ENCODE assay signal across 15 cellular contexts in the genomic region with DNA sequence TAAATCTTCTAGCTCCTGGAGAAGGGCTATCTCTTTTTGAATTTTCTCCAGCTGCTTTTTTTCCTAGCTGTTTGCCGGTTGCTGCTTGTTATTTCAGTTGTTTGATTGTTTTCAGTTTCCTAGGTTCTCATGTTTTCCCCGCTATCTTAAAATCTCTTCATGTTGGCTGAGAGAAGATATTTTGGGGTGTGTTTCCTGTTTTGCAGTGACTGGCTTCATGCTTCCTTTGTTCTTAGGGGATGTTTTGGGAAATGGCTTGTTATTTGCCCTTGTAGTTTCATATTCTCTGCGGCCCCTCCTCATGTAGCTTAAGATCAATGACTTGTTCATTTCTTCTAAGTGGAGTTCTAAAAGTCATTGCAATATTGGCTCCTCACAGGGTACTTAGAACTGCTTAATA. TPM values are rescaled to one million over a fixed set of nuclear protein-coding genes. Genes with fewer than 3 reads are reported as not detected.
DNase-seq lines count a peak whose midpoint lies in the region; ATAC-seq, FAIRE-seq and TF ChIP-seq lines count a peak whose summit lies in the region.
"Not testable (repeated sequence)": the region's sequence is repeated elsewhere in the genome, so short reads cannot be mapped to it uniquely, and the experiment has no call there.
"Had no signal": no experiment of that assay in that cellular context is flagged by ENCODE, and none has a peak within 500 bp of the region (broad histone marks: within the 10 kb centered on the region; RNA-seq: fewer than 3 reads in every experiment).

No MANE protein-coding gene starts in this region.

- not testable (repeated sequence) for H3K36me3 ChIP-seq in BLaER1 treated with 17β-estradiol and CSF1 and Interleukin-3, amounts not matched to agents 10 nM and 100 nM; H1 (ENCODE audit: control insufficient read depth in 2 of 4, insufficient read depth in 4 of 4, low read length in 3 of 4)
- peaks cover 12% of the 10 kb centered on the region for H3K36me3 ChIP-seq in KOPT-K1 (ENCODE audit: insufficient read depth, low read length)

- not testable (repeated sequence) for TF ChIP-seq POLR2A in H1 (IDR thresholded peaks at IDR 0.05; ENCODE audit: control extremely low read depth in 1 of 2, low read depth in 2 of 2, low read length in 2 of 2)

- H3K4me3 ChIP-seq in BLaER1 treated with 17β-estradiol and CSF1 and Interleukin-3, amounts not matched to agents 10 nM and 100 nM, result peak overlapping the region in 9 of 10 experiments; percentile 12 to 48 (median 29); a peak in 11 of 20 replicates
- H3K4me3 ChIP-seq in H1 (ENCODE audit: extremely low read depth in 1 of 4, insufficient read depth in 2 of 4, low read depth in 3 of 4, low read length in 4 of 4), result not testable (repeated sequence)

- POLR2A ChIA-PET in activated CD4-positive, alpha-beta memory T cell treated with anti-CD3 and anti-CD28 coated beads, Interleukin-2, amount 10 ng/mL, durations not matched to agents 7 days and 5 days (lab: Charles Lee), result interaction anchor here (1.1 to 4.5 kb wide), 9 partner anchors 18 to 257 kb away, joined by 3 to 86 read pairs (median 4); partner anchors contain the start of genes GIMAP1, GIMAP4, GIMAP7 and GIMAP8
- POLR2A ChIA-PET in H1 (lab: Charles Lee; ENCODE audit: partially characterized antibody), result not testable (repeated sequence)
- POLR2A ChIA-PET in naive thymus-derived CD8-positive, alpha-beta T cell (lab: Charles Lee), result interaction anchor here (0.6 to 11.9 kb wide), 17 partner anchors 8 to 530 kb away, joined by 3 to 505 read pairs (median 9); partner anchors contain the start of genes GIMAP1, GIMAP4, GIMAP6 and GIMAP7

- not testable (repeated sequence) for H3K27me3 ChIP-seq in BLaER1 treated with 17β-estradiol and CSF1 and Interleukin-3, amounts not matched to agents 10 nM and 100 nM; H1 (replicated peaks in 1 of 4; ENCODE audit: control insufficient read depth in 3 of 4, extremely low read depth in 1 of 4, insufficient read depth in 3 of 4, low read length in 3 of 4)

- H3K27ac ChIP-seq in BLaER1 treated with 17β-estradiol and CSF1 and Interleukin-3, amounts not matched to agents 10 nM and 100 nM, result peak overlapping the region; percentile 41 to 85 (median 77); a peak in 20 of 22 replicates
- peak overlapping the region; percentile 76 for H3K27ac ChIP-seq in KOPT-K1 (ENCODE audit: low read depth, low read length, poor library complexity, severe bottlenecking)
- not testable (repeated sequence) for H3K27ac ChIP-seq in H1 (ENCODE audit: low read depth, low read length)

- H2AK5ac ChIP-seq in H1 (ENCODE audit: low read depth, low read length), result not testable (repeated sequence)

- H3K36me3 Mint-ChIP-seq in activated CD4-positive, alpha-beta memory T cell treated with anti-CD3 and anti-CD28 coated beads, Interleukin-2, amount 10 ng/mL, durations not matched to agents 7 days and 5 days (ENCODE audit: low read depth), result peaks cover 32% of the 10 kb centered on the region
- peaks cover 13% of the 10 kb centered on the region for H3K36me3 Mint-ChIP-seq in activated naive CD8-positive, alpha-beta T cell treated with anti-CD3 and anti-CD28 coated beads for 36 hours
- peaks cover 4 to 18% (median 6%) of the 10 kb centered on the region in 3 donors for H3K36me3 Mint-ChIP-seq in immature natural killer cell
- H3K36me3 Mint-ChIP-seq in naive thymus-derived CD8-positive, alpha-beta T cell, result peaks cover 0 to 12% (median 2%) of the 10 kb centered on the region in 3 donors
- H3K36me3 Mint-ChIP-seq in stimulated activated effector memory CD8-positive, alpha-beta T cell treated with anti-CD3 and anti-CD28 coated beads, Interleukin-12 subunit alpha, Interleukin-12 subunit beta, amount 100 ng/mL, for 72 hours, result not testable (repeated sequence)

- not testable (repeated sequence) for H2BK12ac ChIP-seq in H1 (ENCODE audit: low read depth, low read length)

- peaks cover 42 to 98% (median 50%) of the 10 kb centered on the region in 10 experiments for H3K4me1 ChIP-seq in BLaER1 treated with 17β-estradiol and CSF1 and Interleukin-3, amounts not matched to agents 10 nM and 100 nM
- not testable (repeated sequence) for H3K4me1 ChIP-seq in H1 (replicated peaks in 1 of 4; ENCODE audit: control insufficient read depth in 3 of 4, insufficient read depth in 4 of 4, low read length in 3 of 4)

- peak overlapping the region; percentile 61 for H3K4me3 Mint-ChIP-seq in activated CD4-positive, alpha-beta memory T cell treated with anti-CD3 and anti-CD28 coated beads, Interleukin-2, amount 10 ng/mL, durations not matched to agents 7 days and 5 days
- peak overlapping the region; percentile 61 for H3K4me3 Mint-ChIP-seq in activated naive CD8-positive, alpha-beta T cell treated with anti-CD3 and anti-CD28 coated beads for 36 hours
- peak overlapping the region; percentile 70 to 88 (median 77) for H3K4me3 Mint-ChIP-seq in immature natural killer cell
- peak overlapping the region; percentile 70 to 90 (median 82) for H3K4me3 Mint-ChIP-seq in naive thymus-derived CD8-positive, alpha-beta T cell
- peak overlapping the region; percentile 71 for H3K4me3 Mint-ChIP-seq in stimulated activated effector memory CD8-positive, alpha-beta T cell treated with anti-CD3 and anti-CD28 coated beads, Interleukin-12 subunit alpha, Interleukin-12 subunit beta, amount 100 ng/mL, for 72 hours

- H3K9me3 Mint-ChIP-seq in activated CD4-positive, alpha-beta memory T cell treated with anti-CD3 and anti-CD28 coated beads, Interleukin-2, amount 10 ng/mL, durations not matched to agents 7 days and 5 days; activated naive CD8-positive, alpha-beta T cell treated with anti-CD3 and anti-CD28 coated beads for 36 hours; immature natural killer cell; naive thymus-derived CD8-positive, alpha-beta T cell; stimulated activated effector memory CD8-positive, alpha-beta T cell treated with anti-CD3 and anti-CD28 coated beads, Interleukin-12 subunit alpha, Interleukin-12 subunit beta, amount 100 ng/mL, for 72 hours: not testable (repeated sequence)

- TF ChIP-seq RAD21 in H1 (IDR thresholded peaks at IDR 0.05 in 1 of 2, conservative IDR thresholded peaks at IDR 0.05 in 1 of 2; ENCODE audit: low read depth in 2 of 2, low read length in 2 of 2), result not testable (repeated sequence)

- TF ChIP-seq EP300 in H1 (IDR thresholded peaks at IDR 0.05; ENCODE audit: borderline replicate concordance in 1 of 2, low read depth in 2 of 2, low read length in 2 of 2), result not testable (repeated sequence)

- H3K23me2 ChIP-seq in H1 (ENCODE audit: low read depth, low read length), result not testable (repeated sequence)

- not testable (repeated sequence) for H4K5ac ChIP-seq in H1 (ENCODE audit: insufficient read length, low read depth, low read length)

- peak overlapping the region; percentile 54 to 92 (median 78) for H3K4me2 ChIP-seq in BLaER1 treated with 17β-estradiol and CSF1 and Interleukin-3, amounts not matched to agents 10 nM and 100 nM
- not testable (repeated sequence) for H3K4me2 ChIP-seq in H1 (ENCODE audit: insufficient read depth in 1 of 2, low read depth in 2 of 2, low read length in 2 of 2)

- CTCF ChIA-PET in activated CD4-positive, alpha-beta memory T cell treated with anti-CD3 and anti-CD28 coated beads, Interleukin-2, amount 10 ng/mL, durations not matched to agents 7 days and 5 days (lab: Charles Lee), result interaction anchor here (0.9 to 1.2 kb wide), 2 partner anchors 28 to 30 kb away, joined by 4 read pairs; partner anchors contain the start of gene GIMAP7
- CTCF ChIA-PET in H1 (lab: Charles Lee; ENCODE audit: partially characterized antibody), result not testable (repeated sequence)

- TF ChIP-seq CTCF in H1 (IDR thresholded peaks at IDR 0.05; ENCODE audit: control extremely low read depth in 1 of 3, insufficient read depth in 1 of 3, low read depth in 1 of 3, low read length in 3 of 3), result not testable (repeated sequence)

- not testable (repeated sequence) for H2AFZ ChIP-seq in H1 (ENCODE audit: low read length)

- peaks cover 76% of the 10 kb centered on the region for H3K4me1 Mint-ChIP-seq in activated CD4-positive, alpha-beta memory T cell treated with anti-CD3 and anti-CD28 coated beads, Interleukin-2, amount 10 ng/mL, durations not matched to agents 7 days and 5 days
- peaks cover 78% of the 10 kb centered on the region for H3K4me1 Mint-ChIP-seq in activated naive CD8-positive, alpha-beta T cell treated with anti-CD3 and anti-CD28 coated beads for 36 hours
- peaks cover 79 to 91% of the 10 kb centered on the region in 2 donors for H3K4me1 Mint-ChIP-seq in immature natural killer cell
- peaks cover 49 to 95% (median 79%) of the 10 kb centered on the region in 4 donors for H3K4me1 Mint-ChIP-seq in naive thymus-derived CD8-positive, alpha-beta T cell
- peaks cover 51% of the 10 kb centered on the region for H3K4me1 Mint-ChIP-seq in stimulated activated effector memory CD8-positive, alpha-beta T cell treated with anti-CD3 and anti-CD28 coated beads, Interleukin-12 subunit alpha, Interleukin-12 subunit beta, amount 100 ng/mL, for 72 hours

- WGBS in H1 (ENCODE audit: extremely low coverage in 1 of 2, insufficient coverage in 1 of 2, insufficient read length in 1 of 2, insufficient replicate concordance in 2 of 2, low coverage in 1 of 2, low lambda C conversion rate in 2 of 2, missing lambda C conversion rate in 1 of 2), 2 experiments, result 89% methylated on average over 3 of the region's 3 CpGs; no CpG with 5 or more reads in 1 of the 2 experiments

- not testable (repeated sequence) for H4K20me1 ChIP-seq in BLaER1 treated with 17β-estradiol and CSF1 and Interleukin-3, amounts not matched to agents 10 nM and 100 nM; H1 (replicated peaks in 1 of 2; ENCODE audit: control insufficient read depth in 1 of 2, insufficient read depth in 2 of 2, low read length in 2 of 2)

- not testable (repeated sequence) for H2BK15ac ChIP-seq in H1 (ENCODE audit: low read length)

- H3K9me3 ChIP-seq in BLaER1 treated with 17β-estradiol and CSF1 and Interleukin-3, amounts not matched to agents 10 nM and 100 nM (replicated peaks in 1 of 11), result peaks cover 0 to 19% (median 6%) of the 10 kb centered on the region in 11 experiments; a peak in 14 of 22 replicates
- not testable (repeated sequence) for H3K9me3 ChIP-seq in KOPT-K1 (ENCODE audit: insufficient read depth, low read length, poor library complexity, severe bottlenecking); H1 (ENCODE audit: insufficient read depth in 2 of 2, low read depth in 1 of 2, low read length in 1 of 2)

- not testable (repeated sequence) for H3K56ac ChIP-seq in H1 (replicated peaks; ENCODE audit: insufficient read length, low read depth, low read length)

- H3K18ac ChIP-seq in H1 (ENCODE audit: extremely low read depth, low read length), result not testable (repeated sequence)

- H4K8ac ChIP-seq in H1 (ENCODE audit: extremely low read depth, insufficient read depth, low read length), result not testable (repeated sequence)

- not testable (repeated sequence) for H2BK20ac ChIP-seq in H1 (ENCODE audit: low read length)

- H3K27me3 Mint-ChIP-seq in activated CD4-positive, alpha-beta memory T cell treated with anti-CD3 and anti-CD28 coated beads, Interleukin-2, amount 10 ng/mL, durations not matched to agents 7 days and 5 days; activated naive CD8-positive, alpha-beta T cell treated with anti-CD3 and anti-CD28 coated beads for 36 hours; immature natural killer cell (ENCODE audit: low read depth in 3 of 3); naive thymus-derived CD8-positive, alpha-beta T cell: not testable (repeated sequence)

- DNase-seq in activated CD4-positive, alpha-beta memory T cell treated with anti-CD3 and anti-CD28 coated beads, Interleukin-2, amount 10 ng/mL, durations not matched to agents 7 days and 5 days; activated naive CD8-positive, alpha-beta T cell treated with anti-CD3 and anti-CD28 coated beads for 36 hours; H1 (ENCODE audit: low read depth in 1 of 2, low spot score in 2 of 2); stimulated activated effector memory CD8-positive, alpha-beta T cell treated with anti-CD3 and anti-CD28 coated beads, Interleukin-12 subunit alpha, Interleukin-12 subunit beta, amount 100 ng/mL, for 72 hours (ENCODE audit: low spot score in 2 of 2): not testable (repeated sequence)
- peak; percentile 24 to 37 (median 26) for DNase-seq in immature natural killer cell
- peak in 7 of 10 donors; percentile 37 to 84 (median 58) for DNase-seq in naive thymus-derived CD8-positive, alpha-beta T cell

- peak overlapping the region; percentile 99 for H3K27ac Mint-ChIP-seq in activated CD4-positive, alpha-beta memory T cell treated with anti-CD3 and anti-CD28 coated beads, Interleukin-2, amount 10 ng/mL, durations not matched to agents 7 days and 5 days
- peak overlapping the region; percentile 99 for H3K27ac Mint-ChIP-seq in activated naive CD8-positive, alpha-beta T cell treated with anti-CD3 and anti-CD28 coated beads for 36 hours
- peak overlapping the region; percentile 89 to 98 (median 92) for H3K27ac Mint-ChIP-seq in immature natural killer cell
- H3K27ac Mint-ChIP-seq in naive thymus-derived CD8-positive, alpha-beta T cell, result peak overlapping the region; percentile 97 to 100 (median 100)
- H3K27ac Mint-ChIP-seq in stimulated activated effector memory CD8-positive, alpha-beta T cell treated with anti-CD3 and anti-CD28 coated beads, Interleukin-12 subunit alpha, Interleukin-12 subunit beta, amount 100 ng/mL, for 72 hours, result peak overlapping the region; percentile 97

- H3K79me2 ChIP-seq in H1 (ENCODE audit: control insufficient read depth in 1 of 2, insufficient read depth in 2 of 2, low read length in 2 of 2), result not testable (repeated sequence)

- H2BK120ac ChIP-seq in H1 (replicated peaks; ENCODE audit: low read depth, low read length), result not testable (repeated sequence)

- peak; percentile 66 to 73 for ATAC-seq in naive thymus-derived CD8-positive, alpha-beta T cell
- not testable (repeated sequence) for ATAC-seq in stimulated activated effector memory CD8-positive, alpha-beta T cell treated with anti-CD3 and anti-CD28 coated beads, Interleukin-12 subunit alpha, Interleukin-12 subunit beta, amount 100 ng/mL, for 72 hours

- not testable (repeated sequence) for H4K91ac ChIP-seq in H1 (replicated peaks; ENCODE audit: insufficient read length, low read length)

- not testable (repeated sequence) for H3K4ac ChIP-seq in H1 (replicated peaks; ENCODE audit: insufficient read length, low read depth, low read length)

- not testable (repeated sequence) for H3K23ac ChIP-seq in H1 (ENCODE audit: insufficient read length)

- peak; percentile 13 for FAIRE-seq in H1 (lab: Jason Lieb, UNC)

- H3K9ac ChIP-seq in BLaER1 treated with 17β-estradiol and CSF1 and Interleukin-3, amounts not matched to agents 10 nM and 100 nM, result peak overlapping the region; percentile 4 to 74 (median 60); a peak in 19 of 22 replicates
- not testable (repeated sequence) for H3K9ac ChIP-seq in H1 (replicated peaks in 1 of 4; ENCODE audit: extremely low read depth in 1 of 4, low read depth in 3 of 4, low read length in 3 of 4)

- not testable (repeated sequence) for H2BK5ac ChIP-seq in H1 (ENCODE audit: low read depth, low read length)

- H3K14ac ChIP-seq in H1 (ENCODE audit: insufficient read length), result not testable (repeated sequence)

- H3K79me1 ChIP-seq in H1 (ENCODE audit: low read depth, low read length), result not testable (repeated sequence)

RNA-seq across cellular contexts. Expression of gene GIMAP7, which starts 30.6 kb away (rescaled TPM):
- 100 to 1,000 TPM; 169 to 171 TPM for total RNA-seq in activated CD4-positive, alpha-beta memory T cell treated with anti-CD3 and anti-CD28 coated beads, Interleukin-2, amount 10 ng/mL, durations not matched to agents 7 days and 5 days
- 10 to 100 TPM; 36.1 to 37.9 TPM for total RNA-seq in activated naive CD8-positive, alpha-beta T cell treated with anti-CD3 and anti-CD28 coated beads for 36 hours
- not detected in 2 replicates for total RNA-seq in H1 (2021; fragmentation: NEBNext Ultra II Directional; extraction: Animal tissue kit (Norgen Biotek cat#: 25700))
- polyA plus RNA-seq in H1 (2011; rRNA removed), result not detected in 2 replicates
- polyA plus RNA-seq in H1 (2011; cell fraction: cytosol; rRNA removed), result not detected
- polyA plus RNA-seq in H1 (2011; cell fraction: nucleus; rRNA removed), result not detected
- not detected in 4 replicates for polyA plus RNA-seq in H1 (2012, experiment 1 of 2)
- polyA plus RNA-seq in H1 (2012, experiment 2 of 2), result not detected
- polyA plus RNA-seq in H1 (2013, experiment 1 of 2), result not detected
- 0.04 TPM for polyA plus RNA-seq in H1 (2013, experiment 2 of 2)
- not detected in 2 replicates for polyA minus RNA-seq in H1 (2011; rRNA and poly(A)+ RNA removed)
- polyA minus RNA-seq in H1 (2011; cell fraction: cytosol; rRNA and poly(A)+ RNA removed), result not detected
- polyA minus RNA-seq in H1 (2011; cell fraction: nucleus; rRNA and poly(A)+ RNA removed), result not detected
- polyA plus RNA-seq in immature natural killer cell, result 100 to 1,000 TPM; 285 to 709 (median 555) TPM
- total RNA-seq in naive thymus-derived CD8-positive, alpha-beta T cell, result 100 to 1,000 TPM; 367 to 369 TPM
- 100 to 1,000 TPM; 451 to 821 (median 658) TPM for polyA plus RNA-seq in naive thymus-derived CD8-positive, alpha-beta T cell
- total RNA-seq: A172, activated B cell treated with CpG ODN at 0.5 μM for 24 hours, cardiac muscle cell, fibroblast of lung, IMR-90, SK-MEL-5, smooth muscle cell had no signal
- polyA plus RNA-seq: cardiac muscle cell, fibroblast of lung, IMR-90, smooth muscle cell had no signal

RNA-seq across cellular contexts. Expression of gene GIMAP8, which starts 33.6 kb away (rescaled TPM):
- 10 to 100 TPM; 25.1 to 26.4 TPM for total RNA-seq in activated CD4-positive, alpha-beta memory T cell treated with anti-CD3 and anti-CD28 coated beads, Interleukin-2, amount 10 ng/mL, durations not matched to agents 7 days and 5 days
- 10 to 100 TPM; 11.1 to 11.9 TPM for total RNA-seq in activated naive CD8-positive, alpha-beta T cell treated with anti-CD3 and anti-CD28 coated beads for 36 hours
- total RNA-seq in H1 (2021; fragmentation: NEBNext Ultra II Directional; extraction: Animal tissue kit (Norgen Biotek cat#: 25700)), result not detected in 2 replicates
- not detected in 2 replicates for polyA plus RNA-seq in H1 (2011; rRNA removed)
- not detected for polyA plus RNA-seq in H1 (2011; cell fraction: cytosol; rRNA removed)
- not detected for polyA plus RNA-seq in H1 (2011; cell fraction: nucleus; rRNA removed)
- not detected in 4 replicates for polyA plus RNA-seq in H1 (2012, experiment 1 of 2)
- polyA plus RNA-seq in H1 (2012, experiment 2 of 2), result not detected
- polyA plus RNA-seq in H1 (2013, experiment 1 of 2), result not detected
- 0.02 TPM for polyA plus RNA-seq in H1 (2013, experiment 2 of 2)
- not detected in 2 replicates for polyA minus RNA-seq in H1 (2011; rRNA and poly(A)+ RNA removed)
- polyA minus RNA-seq in H1 (2011; cell fraction: cytosol; rRNA and poly(A)+ RNA removed), result not detected
- 0.20 TPM for polyA minus RNA-seq in H1 (2011; cell fraction: nucleus; rRNA and poly(A)+ RNA removed)
- polyA plus RNA-seq in immature natural killer cell, result 10 to 100 TPM in 1 of 3 donors, 1 to 10 TPM in 2; 2.6 to 25.1 (median 5.0) TPM
- 10 to 100 TPM; 66.8 to 68.0 TPM for total RNA-seq in naive thymus-derived CD8-positive, alpha-beta T cell
- 10 to 100 TPM; 18.9 to 38.9 (median 25.9) TPM for polyA plus RNA-seq in naive thymus-derived CD8-positive, alpha-beta T cell
- total RNA-seq: A172, activated B cell treated with CpG ODN at 0.5 μM for 24 hours, IMR-90, SK-MEL-5, smooth muscle cell had no signal
- polyA plus RNA-seq: cardiac muscle cell, fibroblast of lung, IMR-90, smooth muscle cell had no signal

Comparison
In these comparisons a context has a peak if more than half of its experiments do, and no peak if none do; other contexts are left out.
1. RNA of gene GIMAP7, which starts 30.6 kb away (total RNA-seq): 367 to 369 TPM in naive thymus-derived CD8-positive, alpha-beta T cell, 169 to 171 TPM in activated CD4-positive, alpha-beta memory T cell treated with anti-CD3 and anti-CD28 coated beads, Interleukin-2, amount 10 ng/mL, durations not matched to agents 7 days and 5 days and 36.1 to 37.9 TPM in activated naive CD8-positive, alpha-beta T cell treated with anti-CD3 and anti-CD28 coated beads for 36 hours; not detected in H1; every median in the first group is over 10 times any median in the second.
2. RNA of gene GIMAP8, which starts 33.6 kb away (total RNA-seq): 66.8 to 68.0 TPM in naive thymus-derived CD8-positive, alpha-beta T cell, 25.1 to 26.4 TPM in activated CD4-positive, alpha-beta memory T cell treated with anti-CD3 and anti-CD28 coated beads, Interleukin-2, amount 10 ng/mL, durations not matched to agents 7 days and 5 days and 11.1 to 11.9 TPM in activated naive CD8-positive, alpha-beta T cell treated with anti-CD3 and anti-CD28 coated beads for 36 hours; not detected in H1; every median in the first group is over 10 times any median in the second.
3. Peak in every context shown above with its lines, with median percentiles within 50 percentile points of each other: H3K27ac Mint-ChIP-seq and H3K4me3 Mint-ChIP-seq.